12 cellular contexts compared by ENCODE assay signal in the genomic region with DNA sequence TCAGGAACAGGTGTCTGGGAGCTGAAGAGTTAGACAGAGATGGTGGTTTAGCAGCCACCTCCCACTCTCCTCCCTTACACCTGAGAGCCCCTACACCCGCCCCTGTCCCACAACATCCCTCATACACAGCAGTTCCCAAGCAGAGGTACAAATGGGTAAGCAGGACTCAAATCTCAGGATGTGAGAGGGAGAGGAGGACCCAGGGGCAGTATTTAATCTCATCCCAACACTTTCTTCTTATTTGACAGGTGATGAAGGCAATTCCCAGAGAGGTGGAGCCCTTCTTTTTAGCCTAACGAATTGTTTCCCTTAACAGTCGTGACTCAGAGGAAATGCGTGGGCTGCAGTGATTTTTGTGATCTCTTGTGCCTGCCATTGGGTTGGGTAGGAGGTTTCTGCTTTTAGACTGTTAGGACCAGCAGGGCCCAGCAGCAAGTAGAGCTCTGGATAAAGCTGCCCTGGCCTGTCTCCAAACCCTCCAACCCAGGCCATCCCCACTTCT.
DNase-seq lines count a peak whose midpoint lies in the region; ATAC-seq and TF ChIP-seq lines count a peak whose summit lies in the region.
"Had no signal": no experiment of that assay in that cellular context is flagged by ENCODE, and none has a peak within 500 bp of the region (broad histone marks: within the 10 kb centered on the region; RNA-seq: fewer than 3 reads in every experiment).

No MANE protein-coding gene starts in this region.

- H3K4me1 Mint-ChIP-seq in activated T-helper 17 cell treated with anti-CD3 and anti-CD28 coated beads, Interleukin-2, amount 50 U/mL, for 72 hours, result peaks cover 17% of the 10 kb centered on the region

- H3K36me3 ChIP-seq in HCT116 (ENCODE audit: control insufficient read depth in 1 of 2, insufficient read depth in 2 of 2, low read length in 2 of 2), result no peaks in the 10 kb centered on the region
- H3K36me3 ChIP-seq in osteoblast (ENCODE audit: insufficient read depth, low read length), result no peaks in the 10 kb centered on the region
- H3K36me3 ChIP-seq in upper lobe of right lung, result no peaks in the 10 kb centered on the region

- in situ Hi-C loops in G401 (cut with HindIII; ENCODE audit: low sequenced_read_pairs), result no loop called here

- H3K4me3 Mint-ChIP-seq in activated T-helper 17 cell treated with anti-CD3 and anti-CD28 coated beads, Interleukin-2, amount 50 U/mL, for 72 hours, result peak overlapping the region; percentile 41

- no peak overlapping the region for H2AFZ ChIP-seq in HCT116 (ENCODE audit: low read depth, low read length, poor library complexity, severe bottlenecking)
- H2AFZ ChIP-seq in osteoblast (ENCODE audit: low read length), result no peak overlapping the region

- POLR2A ChIA-PET in HCT116 (lab: Charles Lee), result interaction anchor here (1.1 kb wide), 1 partner anchor 10 kb away, joined by 3 read pairs; no protein-coding TSS in a partner anchor

- peak; percentile 69 for DNase-seq in A172 (ENCODE audit: low spot score)
- DNase-seq in HCT116 (ENCODE audit: low read depth, low spot score), result peak; percentile 12
- DNase-seq in osteoblast (ENCODE audit: insufficient read length, low spot score, missing footprints), result peak; percentile 85
- no peak for DNase-seq in G401 (ENCODE audit: low spot score)
- DNase-seq in upper lobe of right lung, result no peak
- DNase-seq: MV-4-11, OCI-M1 had no signal

- BruUV-seq in HCT116 (replicated peaks; lab: Mats Ljungman, UMichigan), result no TSS peak

- H3K4me1 ChIP-seq in HCT116 (ENCODE audit: control insufficient read depth in 1 of 2, insufficient read depth in 2 of 2, low read length in 2 of 2) (peaks cover 0 to 25% of the 10 kb centered on the region in 2 experiments; a peak in 2 of 4 replicates), osteoblast (ENCODE audit: insufficient read depth, low read length) (peaks cover 7% of the 10 kb centered on the region), upper lobe of right lung (no peaks in the 10 kb centered on the region)

- no peaks in the 10 kb centered on the region for H3K36me3 Mint-ChIP-seq in activated T-helper 17 cell treated with anti-CD3 and anti-CD28 coated beads, Interleukin-2, amount 50 U/mL, for 72 hours (ENCODE audit: low read depth)
- H3K36me3 Mint-ChIP-seq: brain had no signal

- RAD21 ChIA-PET in HCT116 (lab: Charles Lee; ENCODE audit: low non-redundant PET in 1 of 2, low total read pairs in 2 of 2, uncharacterized antibody in 2 of 2, unreplicated experiment in 2 of 2), result no interaction called here

- peaks cover 26% of the 10 kb centered on the region for H3K27me3 Mint-ChIP-seq in activated T-helper 17 cell treated with anti-CD3 and anti-CD28 coated beads, Interleukin-2, amount 50 U/mL, for 72 hours

- TF ChIP-seq RAD21 in HCT116 (IDR thresholded peaks at IDR 0.05; ENCODE audit: low read depth), result no peak

- H3K27ac ChIP-seq in HCT116 (ENCODE audit: low read depth, low read length), result no peak overlapping the region
- no peak overlapping the region for H3K27ac ChIP-seq in osteoblast (ENCODE audit: low read depth, low read length)
- H3K27ac ChIP-seq in upper lobe of right lung, result no peak overlapping the region

- H4K20me1 ChIP-seq in HCT116 (ENCODE audit: insufficient read depth) (no peaks in the 10 kb centered on the region), osteoblast (ENCODE audit: insufficient read depth, low read length) (no peaks in the 10 kb centered on the region)

- H3K4me3 ChIP-seq in HCT116 (replicated peaks in 1 of 2; ENCODE audit: low read depth in 1 of 2, low read length in 2 of 2) (peak overlapping the region in 1 of 2 experiments; percentile 24; a peak in 1 of 4 replicates), osteoblast (ENCODE audit: insufficient read depth, low read length) (no peak overlapping the region), upper lobe of right lung (no peak overlapping the region)
- H3K4me3 ChIP-seq: lung had no signal

- H3K27me3 ChIP-seq in HCT116 (ENCODE audit: insufficient read depth, low read length), result no peaks in the 10 kb centered on the region
- H3K27me3 ChIP-seq in osteoblast (ENCODE audit: insufficient read depth, low read length), result no peaks in the 10 kb centered on the region
- no peaks in the 10 kb centered on the region for H3K27me3 ChIP-seq in upper lobe of right lung

- H3K4me2 ChIP-seq in HCT116 (ENCODE audit: low read length), result peak overlapping the region; percentile 69
- H3K4me2 ChIP-seq in osteoblast (ENCODE audit: insufficient read depth, low read length), result no peak overlapping the region

- H3K9ac ChIP-seq in HCT116 (ENCODE audit: low read length), result no peak overlapping the region

- H3K27ac Mint-ChIP-seq in activated T-helper 17 cell treated with anti-CD3 and anti-CD28 coated beads, Interleukin-2, amount 50 U/mL, for 72 hours, result peak overlapping the region; percentile 79

- H3K9me3 ChIP-seq in HCT116 (ENCODE audit: control insufficient read depth in 1 of 2, insufficient read depth in 1 of 2, low read depth in 1 of 2, low read length in 2 of 2) (no peaks in the 10 kb centered on the region), osteoblast (ENCODE audit: low read depth, low read length) (no peaks in the 10 kb centered on the region), upper lobe of right lung (no peaks in the 10 kb centered on the region)

- H3K9me3 Mint-ChIP-seq in activated T-helper 17 cell treated with anti-CD3 and anti-CD28 coated beads, Interleukin-2, amount 50 U/mL, for 72 hours, result no peaks in the 10 kb centered on the region

- no peak for TF ChIP-seq POLR2A in HCT116 (IDR thresholded peaks at IDR 0.05; ENCODE audit: borderline replicate concordance, extremely low read depth, insufficient read depth, insufficient read length)

- CTCF ChIA-PET in HCT116 (lab: Charles Lee), result interaction anchor here (0.7 kb wide), 1 partner anchor 417 kb away, joined by 3 read pairs; no protein-coding TSS in a partner anchor

- TF ChIP-seq CTCF in HCT116 (IDR thresholded peaks at IDR 0.05 in 2 of 3, conservative IDR thresholded peaks at IDR 0.05 in 1 of 3; ENCODE audit: borderline replicate concordance in 1 of 3, insufficient read depth in 1 of 3, low read depth in 2 of 3, low read length in 2 of 3) (no peak), osteoblast (IDR thresholded peaks at IDR 0.05; ENCODE audit: extremely low read depth, low read depth, low read length) (no peak), upper lobe of right lung (IDR thresholded peaks at IDR 0.05) (no peak)

- H3K79me2 ChIP-seq in HCT116 (ENCODE audit: insufficient read depth, low read length) (no peaks in the 10 kb centered on the region), osteoblast (ENCODE audit: insufficient read depth, low read length) (no peaks in the 10 kb centered on the region)

- H3K9me2 ChIP-seq in HCT116 (ENCODE audit: insufficient read depth), result no peaks in the 10 kb centered on the region

- intact Hi-C loops in HCT116 (cut with micrococcal nuclease) (no loop called here), upper lobe of right lung (cut with DNase I) (no loop called here)

- ATAC-seq in HCT116 (peak; percentile 67), GM18519 (IDR thresholded peaks at IDR 0.05; ENCODE audit: low FRiP score, unreplicated experiment) (no peak), HG03097 (IDR thresholded peaks at IDR 0.05; ENCODE audit: low FRiP score, unreplicated experiment) (no peak), upper lobe of right lung (no peak)
- ATAC-seq in activated T-helper 17 cell treated with anti-CD3 and anti-CD28 coated beads, Interleukin-2, amount 50 U/mL, for 72 hours (replicated peaks), result peak; percentile 77

TF ChIP-seq in HCT116, 20 proteins besides CTCF, POLR2A, EP300 and RAD21:
- TF ChIP-seq FOSL1 (IDR thresholded peaks at IDR 0.05; ENCODE audit: low read depth), result 0 out of 2 replicates have a peak, but pooled peaks have one; percentile 17
- peak; percentile 19; the same call in 1 of the 2 replicates for TF ChIP-seq SP1 (IDR thresholded peaks at IDR 0.05; ENCODE audit: low read depth)
- peak; percentile 89 for TF ChIP-seq EGR1 (IDR thresholded peaks at IDR 0.05; ENCODE audit: low read depth)
- no peak for TF ChIP-seq SRF (IDR thresholded peaks at IDR 0.05; ENCODE audit: low read depth)
- 0 out of 2 replicates have a peak, but pooled peaks have one; percentile 18 for TF ChIP-seq MAX (IDR thresholded peaks at IDR 0.05)

Comparison
In these comparisons a context has a peak if more than half of its experiments do, and no peak if none do; other contexts are left out.
1. DNase-seq: peak in A172 (single experiment), HCT116 (single experiment) and osteoblast (single experiment); none in G401 (single experiment) and upper lobe of right lung (single experiment).
2. ATAC-seq: peak in HCT116 (single experiment) and activated T-helper 17 cell treated with anti-CD3 and anti-CD28 coated beads, Interleukin-2, amount 50 U/mL, for 72 hours (single experiment); none in GM18519 (single experiment), HG03097 (single experiment) and upper lobe of right lung (single experiment).